In genomic region chr7:78134256-78134655, GRCh38 we compare ENCODE assay signal across 7 cellular contexts.
DNase-seq lines count a peak whose midpoint lies in the region; ATAC-seq and TF ChIP-seq lines count a peak whose summit lies in the region.

No MANE protein-coding gene starts in this region.

- H2BK20ac ChIP-seq in IMR-90 (ENCODE audit: low read depth, low read length): no peak overlapping the region

- H3K14ac ChIP-seq in IMR-90 (replicated peaks; ENCODE audit: low read depth, low read length): no peak overlapping the region

- no peak overlapping the region for H3K27ac ChIP-seq in IMR-90 (ENCODE audit: insufficient read depth, low read length)

- H3K27me3 ChIP-seq in IMR-90 (ENCODE audit: control insufficient read depth, insufficient read depth, low read length): no peaks in the 10 kb centered on the region

- H2BK15ac ChIP-seq in IMR-90 (ENCODE audit: low read depth, low read length): no peak overlapping the region

- CTCF ChIA-PET in IMR-90 (lab: Yijun Ruan, JAX): interaction anchor here (0.6 to 1.7 kb wide), 10 partner anchors 9 to 1042 kb away, joined by 3 to 10 read pairs (median 3); no protein-coding TSS in a partner anchor

- peak; percentile 87 for TF ChIP-seq RAD21 in IMR-90 (IDR thresholded peaks at IDR 0.05; ENCODE audit: low read length)

- dilution Hi-C loops in IMR-90 (cut with HindIII; ENCODE audit: low sequenced_read_pairs, unreplicated experiment): no loop called here

- H4K8ac ChIP-seq in IMR-90 (ENCODE audit: low read depth in 2 of 2, low read length in 2 of 2): no peak overlapping the region

- DNase-seq in IMR-90 (peak; percentile 88), iPS-NIHi7 (ENCODE audit: extremely low spot score) (peak; percentile 50), C1 segment of cervical spinal cord (lab: John Stamatoyannopoulos, UW) (no peak)

- no peak overlapping the region for H4K91ac ChIP-seq in IMR-90 (ENCODE audit: insufficient read depth, low read depth, low read length)

- ATAC-seq in IMR-90 (ENCODE audit: low read depth) (peak; percentile 86), SK-N-SH treated with all-trans-retinoic acid at 6 μM for 48 hours (peak; percentile 69), GM21786 (IDR thresholded peaks at IDR 0.05; ENCODE audit: unreplicated experiment) (no peak), HG03139 (IDR thresholded peaks at IDR 0.05; ENCODE audit: unreplicated experiment) (no peak)

- POLR2A ChIA-PET in IMR-90 (lab: Charles Lee; ENCODE audit: unreplicated experiment): no interaction called here

- H3K23ac ChIP-seq in IMR-90 (ENCODE audit: low read depth, low read length): no peak overlapping the region

- H3K79me1 ChIP-seq in IMR-90 (ENCODE audit: low read depth in 1 of 2, low read length in 2 of 2): no peaks in the 10 kb centered on the region

- peaks cover 3% of the 10 kb centered on the region; the same call in 1 of the 2 replicates for H3K9me1 ChIP-seq in IMR-90 (ENCODE audit: insufficient read depth, low read length)

- no peak overlapping the region for H3K9ac ChIP-seq in IMR-90 (ENCODE audit: low read depth, low read length)

- no peak overlapping the region for H3K4me2 ChIP-seq in IMR-90 (ENCODE audit: low read depth, low read length)

- no peak overlapping the region for H3K56ac ChIP-seq in IMR-90 (ENCODE audit: extremely low read depth, insufficient read depth, low read length)

- in situ Hi-C loops in IMR-90 (cut with MboI; ENCODE audit: low sequenced_read_pairs): loop anchor here (25.0 kb wide), 1 partner anchor 803 kb away; no protein-coding TSS in a partner anchor

- no peak overlapping the region for H3K18ac ChIP-seq in IMR-90 (ENCODE audit: low read depth, low read length)

- no peaks in the 10 kb centered on the region for H4K20me1 ChIP-seq in IMR-90 (ENCODE audit: insufficient read depth, low read length)

- peak; percentile 57 for TF ChIP-seq CTCF in GM12873 (IDR thresholded peaks at IDR 0.05; ENCODE audit: insufficient read depth, low read depth, low read length, missing control alignments)
- peak; percentile 80 for TF ChIP-seq CTCF in IMR-90 (conservative IDR thresholded peaks at IDR 0.05; ENCODE audit: low read depth, low read length)

- H2AFZ ChIP-seq in IMR-90 (replicated peaks; ENCODE audit: low read length, poor library complexity): no peak overlapping the region

- peaks cover 3% of the 10 kb centered on the region for H3K4me1 ChIP-seq in IMR-90 (ENCODE audit: control insufficient read depth, insufficient read depth, low read length)

- 0 out of 2 replicates have a peak, but pooled peaks have one; percentile 35 for TF ChIP-seq POLR2A in IMR-90 (IDR thresholded peaks at IDR 0.05; ENCODE audit: low read depth, low read length)

- BruUV-seq in IMR-90 (replicated peaks; lab: Mats Ljungman, UMichigan): no TSS peak

- H3K4ac ChIP-seq in IMR-90 (ENCODE audit: low read depth, low read length): no peak overlapping the region

- H3K4me3 ChIP-seq in IMR-90 (ENCODE audit: insufficient read depth, low read depth, low read length): no peak overlapping the region

- H3K36me3 ChIP-seq in IMR-90 (ENCODE audit: control insufficient read depth, insufficient read depth, low read length): no peaks in the 10 kb centered on the region

- no peak overlapping the region for H2AK5ac ChIP-seq in IMR-90 (ENCODE audit: low read depth, low read length)

- H4K5ac ChIP-seq in IMR-90 (ENCODE audit: low read depth, low read length): no peak overlapping the region

- no peak overlapping the region for H2AK9ac ChIP-seq in IMR-90 (replicated peaks; ENCODE audit: low read depth, low read length, poor library complexity)

- H3K9me3 ChIP-seq in IMR-90 (ENCODE audit: control insufficient read depth, insufficient read depth, low read length): no peaks in the 10 kb centered on the region

- H2BK120ac ChIP-seq in IMR-90 (ENCODE audit: low read depth, low read length): no peak overlapping the region

- no peak overlapping the region for H2BK5ac ChIP-seq in IMR-90 (ENCODE audit: low read depth, low read length, poor library complexity, severe bottlenecking)

- WGBS in IMR-90 (ENCODE audit: extremely low coverage in 2 of 2, insufficient read length in 1 of 2), 2 experiments: no CpG with 5 or more reads among the region's 2 CpGs

- intact Hi-C loops in IMR-90 (cut with micrococcal nuclease): loop anchor here (1.0 to 10.0 kb wide), 6 partner anchors 89 to 1041 kb away; no protein-coding TSS in a partner anchor

TF ChIP-seq in IMR-90, 13 proteins besides CTCF, POLR2A, EP300 and RAD21:
- TF ChIP-seq CEBPB (IDR thresholded peaks at IDR 0.05; ENCODE audit: low read depth, low read length) (no peak), BHLHE40 (IDR thresholded peaks at IDR 0.05; ENCODE audit: low read depth, low read length) (no peak), CHD1 (IDR thresholded peaks at IDR 0.05; ENCODE audit: low read depth, low read length) (no peak), MAZ (IDR thresholded peaks at IDR 0.05; ENCODE audit: borderline replicate concordance, low read depth, low read length) (no peak), SMC3 (IDR thresholded peaks at IDR 0.05; ENCODE audit: low read depth, low read length) (peak; percentile 83), RFX5 (IDR thresholded peaks at IDR 0.05; ENCODE audit: low read depth, low read length) (no peak), USF2 (IDR thresholded peaks at IDR 0.05; ENCODE audit: low read depth, low read length) (no peak), NFE2L2 (IDR thresholded peaks at IDR 0.05; ENCODE audit: low read depth, low read length) (no peak), FOS (IDR thresholded peaks at IDR 0.05; ENCODE audit: low read depth, low read length) (peak; percentile 42), MAFK (IDR thresholded peaks at IDR 0.05; ENCODE audit: low read depth, low read length) (peak; percentile 47; the same call in 1 of the 2 replicates), RCOR1 (IDR thresholded peaks at IDR 0.05; ENCODE audit: insufficient replicate concordance, low read length) (no peak), MXI1 (IDR thresholded peaks at IDR 0.05; ENCODE audit: borderline replicate concordance, low read depth, low read length) (no peak), ELK1 (IDR thresholded peaks at IDR 0.05; ENCODE audit: borderline replicate concordance, low read depth, low read length) (no peak)

TF ChIP-seq in SK-N-SH treated with all-trans-retinoic acid at 6 μM for 48 hours, 23 proteins besides CTCF, POLR2A, EP300 and RAD21:
- no peak for TF ChIP-seq POU6F1 (CRISPR knock-in tag; IDR thresholded peaks at IDR 0.05; ENCODE audit: borderline replicate concordance, low read depth)
- TF ChIP-seq ZNF70 (CRISPR knock-in tag; IDR thresholded peaks at IDR 0.05): no peak
- TF ChIP-seq ISL1 (CRISPR knock-in tag; IDR thresholded peaks at IDR 0.05): no peak
- TF ChIP-seq TOX (CRISPR knock-in tag; IDR thresholded peaks at IDR 0.05; ENCODE audit: borderline replicate concordance): no peak
- no peak for TF ChIP-seq TSHZ2 (CRISPR knock-in tag; IDR thresholded peaks at IDR 0.05)

Comparison
In these comparisons a context has a peak if more than half of its experiments do, and no peak if none do; other contexts are left out.
1. ATAC-seq: peak in IMR-90 (single experiment) and SK-N-SH treated with all-trans-retinoic acid at 6 μM for 48 hours (single experiment); none in GM21786 (single experiment) and HG03139 (single experiment).
2. DNase-seq: peak in IMR-90 (single experiment) and iPS-NIHi7 (single experiment); none in C1 segment of cervical spinal cord (0 of 14).